In genomic region chr1:246699095-246699735, GRCh38 we compare ENCODE assay signal across 8 cellular contexts. TPM values are rescaled to one million over a fixed set of nuclear protein-coding genes. Genes with fewer than 3 reads are reported as not detected.
DNase-seq lines count a peak whose midpoint lies in the region; ATAC-seq, FAIRE-seq and TF ChIP-seq lines count a peak whose summit lies in the region.

No MANE protein-coding gene starts in this region.

- H3K27ac ChIP-seq in VCaP (peak overlapping the region; percentile 51; the same call in 1 of the 2 replicates), mammary epithelial cell (ENCODE audit: insufficient read depth, low read depth, low read length) (no peak overlapping the region), kidney (ENCODE audit: low read depth in 2 of 2, low read length in 2 of 2) (peak overlapping the region in 1 of 2 donors; percentile 32)

- peak overlapping the region; percentile 50 for H3K4me3 ChIP-seq in AG10803 (ENCODE audit: low read length)
- no peak overlapping the region for H3K4me3 ChIP-seq in mammary epithelial cell (replicated peaks in 1 of 3; ENCODE audit: insufficient read depth in 1 of 3, low read depth in 2 of 3, low read length in 3 of 3)
- peak overlapping the region; percentile 56 to 64 for H3K4me3 ChIP-seq in kidney (ENCODE audit: low read length in 2 of 2)

- no TSS peak for BruUV-seq in mammary epithelial cell (replicated peaks; lab: Mats Ljungman, UMichigan)

- peak overlapping the region; percentile 49 for H3K4me2 ChIP-seq in mammary epithelial cell (ENCODE audit: insufficient read depth, low read depth, low read length)

- no peaks in the 10 kb centered on the region for H3K9me3 ChIP-seq in mammary epithelial cell (replicated peaks; ENCODE audit: insufficient read depth, low read length)
- H3K9me3 ChIP-seq in kidney (ENCODE audit: control insufficient read depth in 1 of 2, low read length in 2 of 2), result peaks cover 0 to 3% of the 10 kb centered on the region in 2 donors

- 12% methylated on average over 18 of the region's 18 CpGs for WGBS in mammary epithelial cell (ENCODE audit: low coverage, missing lambda C conversion rate)

- CTCF ChIA-PET in mammary epithelial cell (lab: Charles Lee; ENCODE audit: low non-redundant PET), result no interaction called here

- peak overlapping the region; percentile 67 for H2AFZ ChIP-seq in mammary epithelial cell (ENCODE audit: low read depth, low read length)

- dilution Hi-C loops in mammary epithelial cell (cut with HindIII; ENCODE audit: low sequenced_read_pairs), result no loop called here

- H3K4me1 ChIP-seq in mammary epithelial cell (ENCODE audit: insufficient read depth, low read length), result no peaks in the 10 kb centered on the region
- H3K4me1 ChIP-seq in kidney (ENCODE audit: control insufficient read depth in 1 of 2, insufficient read depth in 1 of 2, low read depth in 1 of 2, low read length in 2 of 2), result peaks cover 0 to 2% of the 10 kb centered on the region in 2 donors

- FAIRE-seq in kidney (lab: Jason Lieb, UNC), result no peak

- H4K20me1 ChIP-seq in mammary epithelial cell (ENCODE audit: insufficient read depth, low read length), result no peaks in the 10 kb centered on the region

- H3K36me3 ChIP-seq in mammary epithelial cell (ENCODE audit: insufficient read depth, low read length), result no peaks in the 10 kb centered on the region
- H3K36me3 ChIP-seq in kidney (ENCODE audit: control insufficient read depth in 1 of 2, insufficient read depth in 2 of 2, low read length in 2 of 2), result no peaks in the 10 kb centered on the region

- ATAC-seq in HG03159 (IDR thresholded peaks at IDR 0.05; ENCODE audit: unreplicated experiment), result peak; percentile 89

- H3K27me3 ChIP-seq in mammary epithelial cell (ENCODE audit: insufficient read depth, low read length), result no peaks in the 10 kb centered on the region

- H3K9ac ChIP-seq in mammary epithelial cell (ENCODE audit: insufficient read depth, low read length) (no peak overlapping the region), kidney (ENCODE audit: low read length in 2 of 2) (peak overlapping the region; percentile 43 to 54)

- TF ChIP-seq CTCF in AG10803 (conservative IDR thresholded peaks at IDR 0.05; ENCODE audit: low read length), result peak; percentile 92
- TF ChIP-seq CTCF in VCaP (conservative IDR thresholded peaks at IDR 0.05), result peak; percentile 93
- TF ChIP-seq CTCF in mammary epithelial cell (conservative IDR thresholded peaks at IDR 0.05 in 1 of 2, IDR thresholded peaks at IDR 0.05 in 1 of 2; ENCODE audit: extremely low read depth in 1 of 2, insufficient read depth in 1 of 2, low read depth in 1 of 2, low read length in 2 of 2), result peak; percentile 63 to 87
- peak; percentile 75 for TF ChIP-seq CTCF in kidney (IDR thresholded peaks at IDR 0.05; ENCODE audit: borderline replicate concordance, extremely low read depth, insufficient read depth)

- in situ Hi-C loops in GM18951 (cut with MboI; ENCODE audit: low sequenced_read_pairs, unreplicated experiment), result no loop called here
- in situ Hi-C loops in mammary epithelial cell (cut with MboI; ENCODE audit: low sequenced_read_pairs in 2 of 2), result loop anchor here (5.0 to 10.0 kb wide), 2 partner anchors 56 to 202 kb away; no protein-coding TSS in a partner anchor

- peak; percentile 20 for TF ChIP-seq POLR2A in GM18951 (IDR thresholded peaks at IDR 0.05; ENCODE audit: extremely low read depth, insufficient read depth, insufficient read length)

- H3K79me2 ChIP-seq in mammary epithelial cell (ENCODE audit: insufficient read depth, low read length), result no peaks in the 10 kb centered on the region

- DNase-seq in AG10803 (ENCODE audit: low read depth) (peak; percentile 95), NCI-H2227 (lab: John Stamatoyannopoulos, UW; ENCODE audit: unreplicated experiment) (peak; percentile 87), mammary epithelial cell (peak; percentile 75), kidney (peak; percentile 89)
- peak; percentile 90 for DNase-seq in stimulated activated CD4-positive, alpha-beta T cell treated with anti-CD3 and anti-CD28 coated beads, Interleukin-15, amount 100 ng/mL, for 24 hours

- intact Hi-C loops in mammary epithelial cell (cut with micrococcal nuclease), result loop anchor here (1.0 to 10.0 kb wide), 5 partner anchors 10 to 1544 kb away; partner anchors contain the start of gene KIF26B
- intact Hi-C loops in kidney (cut with DNase I), result no loop called here

RNA-seq across cellular contexts. Expression of gene SCCPDH, which starts 25.0 kb away (rescaled TPM):
- 1 to 10 TPM; 1.6 to 9.7 TPM for total RNA-seq in mammary epithelial cell
- polyA plus RNA-seq in mammary epithelial cell, result 5.2 TPM
- 1.3 TPM for polyA minus RNA-seq in mammary epithelial cell
- total RNA-seq in kidney, result 37.2 TPM
- 48.6 TPM for polyA plus RNA-seq in kidney (ENCODE audit: insufficient read depth, low read depth, low replicate concordance)

Comparison
In these comparisons a context has a peak if more than half of its experiments do, and no peak if none do; other contexts are left out.
1. H3K4me3 ChIP-seq: peak in AG10803 (single experiment) and kidney (2 of 2); none in mammary epithelial cell (0 of 3).
2. Peak in every context shown above with its lines, with median percentiles within 50 percentile points of each other: DNase-seq and CTCF ChIP-seq.